In genomic region chr11:44592125-44592643, GRCh38 we compare ENCODE assay signal across 10 cellular contexts. TPM values are rescaled to one million over a fixed set of nuclear protein-coding genes. Genes with fewer than 3 reads are reported as not detected.
DNase-seq lines count a peak whose midpoint lies in the region; ATAC-seq and TF ChIP-seq lines count a peak whose summit lies in the region.
"Had no signal": no experiment of that assay in that cellular context is flagged by ENCODE, and none has a peak within 500 bp of the region (broad histone marks: within the 10 kb centered on the region; RNA-seq: fewer than 3 reads in every experiment).

No MANE protein-coding gene starts in this region.

- H3K4me1 Mint-ChIP-seq in activated T-helper 2 cell treated with anti-CD3 and anti-CD28 coated beads, Interferon-gamma antibody, Interleukin-2, Interleukin-4, amounts not matched to agents 10 μg/mL and 5 μg/mL and 100 μg/mL, durations not matched to agents 14 hours and 24 hours and 36 hours (ENCODE audit: low read depth) = peaks cover 50% of the 10 kb centered on the region

- TF ChIP-seq EP300 in SK-N-SH (IDR thresholded peaks at IDR 0.05; ENCODE audit: borderline replicate concordance in 1 of 2, low read depth in 1 of 2, low read length in 1 of 2) = no peak

- no peak overlapping the region for H3K9ac ChIP-seq in SK-N-SH

- TF ChIP-seq RAD21 in SK-N-SH (IDR thresholded peaks at IDR 0.05; ENCODE audit: low read length) = no peak

- no peaks in the 10 kb centered on the region for H3K36me3 ChIP-seq in SK-N-SH (replicated peaks in 1 of 2; ENCODE audit: control insufficient read depth in 1 of 2, insufficient read depth in 2 of 2, low read length in 1 of 2)

- H3K36me3 Mint-ChIP-seq in activated T-helper 2 cell treated with anti-CD3 and anti-CD28 coated beads, Interferon-gamma antibody, Interleukin-2, Interleukin-4, amounts not matched to agents 10 μg/mL and 5 μg/mL and 100 μg/mL, durations not matched to agents 14 hours and 24 hours and 36 hours (ENCODE audit: low read depth) = peaks cover 92% of the 10 kb centered on the region

- DNase-seq in SK-N-SH (no peak), lower leg skin (ENCODE audit: low spot score in 2 of 2) (peak; percentile 66 to 91), stromal cell of bone marrow (ENCODE audit: low read depth) (peak; percentile 54)
- DNase-seq in activated T-helper 2 cell treated with anti-CD3 and anti-CD28 coated beads, Interferon-gamma antibody, Interleukin-2, Interleukin-4, amounts not matched to agents 10 μg/mL and 5 μg/mL and 100 μg/mL, durations not matched to agents 14 hours and 24 hours and 36 hours (ENCODE audit: low spot score) = no peak
- DNase-seq in effector CD8-positive, alpha-beta T cell (lab: John Stamatoyannopoulos, UW) = no peak
- DNase-seq: activated CD8-positive, alpha-beta memory T cell treated with anti-CD3 and anti-CD28 coated beads, Interleukin-2, amount 10 ng/mL, durations not matched to agents 7 days and 5 days; midbrain had no signal

- no peak overlapping the region for H3K4me3 Mint-ChIP-seq in activated T-helper 2 cell treated with anti-CD3 and anti-CD28 coated beads, Interferon-gamma antibody, Interleukin-2, Interleukin-4, amounts not matched to agents 10 μg/mL and 5 μg/mL and 100 μg/mL, durations not matched to agents 14 hours and 24 hours and 36 hours (ENCODE audit: low read depth)
- H3K4me3 Mint-ChIP-seq: activated CD8-positive, alpha-beta memory T cell treated with anti-CD3 and anti-CD28 coated beads, Interleukin-2, amount 10 ng/mL, durations not matched to agents 7 days and 5 days had no signal

- H3K27me3 Mint-ChIP-seq in activated T-helper 2 cell treated with anti-CD3 and anti-CD28 coated beads, Interferon-gamma antibody, Interleukin-2, Interleukin-4, amounts not matched to agents 10 μg/mL and 5 μg/mL and 100 μg/mL, durations not matched to agents 14 hours and 24 hours and 36 hours (ENCODE audit: low read depth) = no peaks in the 10 kb centered on the region
- H3K27me3 Mint-ChIP-seq: activated CD8-positive, alpha-beta memory T cell treated with anti-CD3 and anti-CD28 coated beads, Interleukin-2, amount 10 ng/mL, durations not matched to agents 7 days and 5 days had no signal

- peaks cover 3% of the 10 kb centered on the region for H3F3A ChIP-seq in SK-N-SH (replicated peaks; ENCODE audit: insufficient read depth)

- H3K4me1 ChIP-seq in SK-N-SH (ENCODE audit: control insufficient read depth in 1 of 2, insufficient read depth in 2 of 2, low read depth in 1 of 2, low read length in 1 of 2) = peaks cover 0 to 33% of the 10 kb centered on the region in 2 experiments; a peak in 1 of 4 replicates

- no peaks in the 10 kb centered on the region for H3K9me3 ChIP-seq in SK-N-SH

- peak overlapping the region; percentile 60 for H3K27ac Mint-ChIP-seq in activated T-helper 2 cell treated with anti-CD3 and anti-CD28 coated beads, Interferon-gamma antibody, Interleukin-2, Interleukin-4, amounts not matched to agents 10 μg/mL and 5 μg/mL and 100 μg/mL, durations not matched to agents 14 hours and 24 hours and 36 hours

- POLR2A ChIA-PET in SK-N-SH (lab: Yijun Ruan, JAX) = no interaction called here

- no peak overlapping the region for H3K4me3 ChIP-seq in SK-N-SH (ENCODE audit: low read depth in 2 of 2, low read length in 1 of 2)
- H3K4me3 ChIP-seq in lower leg skin (ENCODE audit: low read depth, poor library complexity, severe bottlenecking) = no peak overlapping the region

- H3K9me2 ChIP-seq in SK-N-SH = no peaks in the 10 kb centered on the region

- no peak for TF ChIP-seq CTCF in SK-N-SH (IDR thresholded peaks at IDR 0.05)
- no peak for TF ChIP-seq CTCF in lower leg skin (IDR thresholded peaks at IDR 0.05)

- H3K27me3 ChIP-seq in SK-N-SH (ENCODE audit: insufficient read depth) = no peaks in the 10 kb centered on the region

- no peak overlapping the region for H3K4me2 ChIP-seq in SK-N-SH

- peak; percentile 39; the same call in 2 of the 3 replicates for ATAC-seq in SK-N-SH treated with all-trans-retinoic acid at 6 μM for 48 hours
- no peak for ATAC-seq in HG02610 (IDR thresholded peaks at IDR 0.05; ENCODE audit: unreplicated experiment)
- no peak for ATAC-seq in HG03108 (IDR thresholded peaks at IDR 0.05; ENCODE audit: unreplicated experiment)
- ATAC-seq: activated CD8-positive, alpha-beta memory T cell treated with anti-CD3 and anti-CD28 coated beads, Interleukin-2, amount 10 ng/mL, durations not matched to agents 7 days and 5 days had no signal

- H3K79me2 ChIP-seq in SK-N-SH (ENCODE audit: insufficient read depth) = no peaks in the 10 kb centered on the region

- H4K20me1 ChIP-seq in SK-N-SH (ENCODE audit: insufficient read depth) = no peaks in the 10 kb centered on the region

- H3K9me3 Mint-ChIP-seq in activated T-helper 2 cell treated with anti-CD3 and anti-CD28 coated beads, Interferon-gamma antibody, Interleukin-2, Interleukin-4, amounts not matched to agents 10 μg/mL and 5 μg/mL and 100 μg/mL, durations not matched to agents 14 hours and 24 hours and 36 hours = no peaks in the 10 kb centered on the region

- intact Hi-C loops in activated T-helper 2 cell treated with anti-CD3 and anti-CD28 coated beads, Interferon-gamma antibody, Interleukin-2, Interleukin-4, amounts not matched to agents 10 μg/mL and 5 μg/mL and 100 μg/mL, durations not matched to agents 14 hours and 24 hours and 36 hours (cut with micrococcal nuclease) = no loop called here
- intact Hi-C loops in lower leg skin (cut with DNase I; ENCODE audit: low total_unique reads) = no loop called here

- CTCF ChIA-PET in SK-N-SH (lab: Yijun Ruan, JAX) = interaction anchor here (0.8 to 3.3 kb wide), 7 partner anchors 10 to 35 kb away, joined by 3 to 12 read pairs (median 5); no protein-coding TSS in a partner anchor

- no peak for TF ChIP-seq POLR2A in lower leg skin (IDR thresholded peaks at IDR 0.05)

- 85% methylated on average over 9 of the region's 9 CpGs for WGBS in SK-N-SH (ENCODE audit: low lambda C conversion rate)
- WGBS in lower leg skin, 2 donors = 48 to 64% methylated on average over 9 of the region's 9 CpGs

- H3K27ac ChIP-seq in SK-N-SH (ENCODE audit: low read depth in 2 of 2, low read length in 1 of 2) = peak overlapping the region in 1 of 2 experiments; percentile 29; a peak in 1 of 4 replicates

- no peak overlapping the region for H2AFZ ChIP-seq in SK-N-SH (ENCODE audit: low read depth)

TF ChIP-seq in SK-N-SH treated with all-trans-retinoic acid at 6 μM for 48 hours, 23 proteins besides CTCF, POLR2A, EP300 and RAD21 (continues in another document):
- TF ChIP-seq CREB5 (CRISPR knock-in tag; IDR thresholded peaks at IDR 0.05; ENCODE audit: low read depth) = no peak

TF ChIP-seq in SK-N-SH, 30 proteins besides CTCF, POLR2A, EP300 and RAD21:
- TF ChIP-seq FOXJ3 (CRISPR knock-in tag; IDR thresholded peaks at IDR 0.05) = no peak
- TF ChIP-seq TCF12 (IDR thresholded peaks at IDR 0.05) = no peak
- no peak for TF ChIP-seq SMC3 (IDR thresholded peaks at IDR 0.05; ENCODE audit: low read depth, low read length)
- TF ChIP-seq GATA2 (CRISPR knock-in tag; IDR thresholded peaks at IDR 0.05) = no peak
- no peak for TF ChIP-seq FOXM1 (IDR thresholded peaks at IDR 0.05; ENCODE audit: low read depth)

RNA-seq across cellular contexts. Expression of gene CD82, which starts 26.7 kb away (rescaled TPM):
- polyA plus RNA-seq in SK-N-SH (2012; rRNA removed) = 35.6 and 39.2 TPM in 2 replicates
- 17.9 and 24.9 TPM in 2 replicates for polyA plus RNA-seq in SK-N-SH (2012; cell fraction: cytosol; rRNA removed)
- polyA plus RNA-seq in SK-N-SH (2012; cell fraction: nucleus; rRNA removed) = 12.5 and 16.5 TPM in 2 replicates
- 397 and 425 TPM in 2 replicates for total RNA-seq in activated T-helper 2 cell treated with anti-CD3 and anti-CD28 coated beads, Interferon-gamma antibody, Interleukin-2, Interleukin-4, amounts not matched to agents 10 μg/mL and 5 μg/mL and 100 μg/mL, durations not matched to agents 14 hours and 24 hours and 36 hours
- 10 to 100 TPM; 47.1 to 95.4 (median 76.6) TPM for total RNA-seq in lower leg skin

Comparison
In these comparisons a context has a peak if more than half of its experiments do, and no peak if none do; other contexts are left out.
1. DNase-seq: peak in lower leg skin (2 of 2) and stromal cell of bone marrow (single experiment); none in SK-N-SH (single experiment), activated T-helper 2 cell treated with anti-CD3 and anti-CD28 coated beads, Interferon-gamma antibody, Interleukin-2, Interleukin-4, amounts not matched to agents 10 μg/mL and 5 μg/mL and 100 μg/mL, durations not matched to agents 14 hours and 24 hours and 36 hours (single experiment) and effector CD8-positive, alpha-beta T cell (single experiment).